Comparison of ENCODE assay signal across 8 cellular contexts in genomic region chr4:337143-337931, GRCh38. TPM values are rescaled to one million over a fixed set of nuclear protein-coding genes. Genes with fewer than 3 reads are reported as not detected.
A peak's percentile ranks its signal among the peaks of the same experiment; 100 is the strongest.
DNase-seq lines count a peak whose midpoint lies in the region; ATAC-seq, FAIRE-seq and TF ChIP-seq lines count a peak whose summit lies in the region.

Gene ZNF141 (plus strand): TSS chr4:337814. CDS start chr4:337984, 170 bp downstream.

- H3K36me3 Mint-ChIP-seq in Calu3 (ENCODE audit: insufficient read depth, unreplicated experiment): peaks cover 35% of the 10 kb centered on the region
- H3K36me3 Mint-ChIP-seq in activated T-helper 17 cell treated with anti-CD3 and anti-CD28 coated beads, Interleukin-2, amount 50 U/mL, for 72 hours (ENCODE audit: low read depth): peaks cover 55% of the 10 kb centered on the region
- H3K36me3 Mint-ChIP-seq in naive thymus-derived CD4-positive, alpha-beta T cell: peaks cover 16 to 55% (median 52%) of the 10 kb centered on the region in 5 donors
- H3K36me3 Mint-ChIP-seq in stimulated activated memory B cell treated with anti-CD40 and anti-IgM and Interleukin-4, amounts not matched to agents 10 μg/mL and 1 μg/mL and 100 μg/mL, for 72 hours: peaks cover 57% of the 10 kb centered on the region

- H3K4me1 Mint-ChIP-seq in Calu3 (ENCODE audit: low read depth, unreplicated experiment): peaks cover 15% of the 10 kb centered on the region
- H3K4me1 Mint-ChIP-seq in activated T-helper 17 cell treated with anti-CD3 and anti-CD28 coated beads, Interleukin-2, amount 50 U/mL, for 72 hours: peaks cover 19% of the 10 kb centered on the region
- H3K4me1 Mint-ChIP-seq in naive thymus-derived CD4-positive, alpha-beta T cell: peaks cover 11 to 46% (median 41%) of the 10 kb centered on the region in 7 donors
- H3K4me1 Mint-ChIP-seq in stimulated activated memory B cell treated with anti-CD40 and anti-IgM and Interleukin-4, amounts not matched to agents 10 μg/mL and 1 μg/mL and 100 μg/mL, for 72 hours: peaks cover 35% of the 10 kb centered on the region

- intact Hi-C loops in Calu3 (cut with micrococcal nuclease; ENCODE audit: unreplicated experiment): no loop called here
- intact Hi-C loops in naive thymus-derived CD4-positive, alpha-beta T cell (cut with micrococcal nuclease): loop anchor here (1.0 to 5.0 kb wide), 11 partner anchors 35 to 649 kb away; partner anchors contain the start of genes ATP5ME (in 2 of the 2), MYL5 (in 2 of the 2), PIGG (in 2 of the 2) and ZNF718 (in 2 of the 2)

- CTCF ChIA-PET in Calu3 (lab: Charles Lee): interaction anchor here (0.6 kb wide), 1 partner anchor 213 kb away, joined by 7 read pairs; no protein-coding TSS in a partner anchor
- CTCF ChIA-PET in naive thymus-derived CD4-positive, alpha-beta T cell (lab: Charles Lee): no interaction called here

- H3K36me3 ChIP-seq in naive thymus-derived CD4-positive, alpha-beta T cell (ENCODE audit: control insufficient read depth in 2 of 3, insufficient read depth in 3 of 3, low read length in 3 of 3): peaks cover 0 to 25% (median 6%) of the 10 kb centered on the region in 3 experiments

- BruUV-seq in Calu3 (replicated peaks; lab: Mats Ljungman, UMichigan): no TSS peak

- H3K4me3 Mint-ChIP-seq in Calu3 (ENCODE audit: low read depth, unreplicated experiment): peak within 1 kb of the TSS; percentile 96
- peak within 1 kb of the TSS; percentile 98 for H3K4me3 Mint-ChIP-seq in activated T-helper 17 cell treated with anti-CD3 and anti-CD28 coated beads, Interleukin-2, amount 50 U/mL, for 72 hours
- H3K4me3 Mint-ChIP-seq in naive thymus-derived CD4-positive, alpha-beta T cell: peak within 1 kb of the TSS; percentile 93 to 100 (median 99)
- H3K4me3 Mint-ChIP-seq in stimulated activated memory B cell treated with anti-CD40 and anti-IgM and Interleukin-4, amounts not matched to agents 10 μg/mL and 1 μg/mL and 100 μg/mL, for 72 hours: peak within 1 kb of the TSS; percentile 100

- peak within 1 kb of the TSS; percentile 85 for H3K27ac ChIP-seq in naive thymus-derived CD4-positive, alpha-beta T cell (ENCODE audit: low read depth, low read length)

- H3K9me3 ChIP-seq in naive thymus-derived CD4-positive, alpha-beta T cell (ENCODE audit: control insufficient read depth in 2 of 3, low read length in 3 of 3): peaks cover 0 to 34% (median 16%) of the 10 kb centered on the region in 3 experiments

- H3K4me3 ChIP-seq in naive thymus-derived CD4-positive, alpha-beta T cell (ENCODE audit: low read length): peak within 1 kb of the TSS; percentile 91

- no peak for TF ChIP-seq CTCF in Calu3 (IDR thresholded peaks at IDR 0.05; ENCODE audit: unreplicated experiment)

- ATAC-seq in GM21367 (IDR thresholded peaks at IDR 0.05; ENCODE audit: unreplicated experiment): peak; percentile 95
- ATAC-seq in activated T-helper 17 cell treated with anti-CD3 and anti-CD28 coated beads, Interleukin-2, amount 50 U/mL, for 72 hours (replicated peaks): peak; percentile 96
- peak; percentile 93 for ATAC-seq in naive thymus-derived CD4-positive, alpha-beta T cell
- peak; percentile 98 for ATAC-seq in stimulated activated memory B cell treated with anti-CD40 and anti-IgM and Interleukin-4, amounts not matched to agents 10 μg/mL and 1 μg/mL and 100 μg/mL, for 72 hours

- DNase-seq in Calu3: peak; percentile 87
- DNase-seq in HuH-7 (ENCODE audit: low spot score): peak; percentile 94
- DNase-seq in RCC 7860 (ENCODE audit: low spot score): peak; percentile 91
- DNase-seq in fibroblast of gingiva (ENCODE audit: low read depth): peak; percentile 99
- DNase-seq in naive thymus-derived CD4-positive, alpha-beta T cell: peak; percentile 74 to 95 (median 93)

- no peaks in the 10 kb centered on the region for H3K27me3 ChIP-seq in naive thymus-derived CD4-positive, alpha-beta T cell (ENCODE audit: control insufficient read depth in 2 of 2, insufficient read depth in 2 of 2, low read length in 2 of 2)

- peaks cover 8% of the 10 kb centered on the region for H3K9me3 Mint-ChIP-seq in Calu3 (ENCODE audit: low read depth, unreplicated experiment)
- H3K9me3 Mint-ChIP-seq in activated T-helper 17 cell treated with anti-CD3 and anti-CD28 coated beads, Interleukin-2, amount 50 U/mL, for 72 hours: peaks cover 14% of the 10 kb centered on the region
- H3K9me3 Mint-ChIP-seq in naive thymus-derived CD4-positive, alpha-beta T cell: peaks cover 9 to 74% (median 38%) of the 10 kb centered on the region in 11 donors
- peaks cover 23% of the 10 kb centered on the region for H3K9me3 Mint-ChIP-seq in stimulated activated memory B cell treated with anti-CD40 and anti-IgM and Interleukin-4, amounts not matched to agents 10 μg/mL and 1 μg/mL and 100 μg/mL, for 72 hours

- H3K27me3 Mint-ChIP-seq in Calu3 (ENCODE audit: unreplicated experiment): no peaks in the 10 kb centered on the region
- H3K27me3 Mint-ChIP-seq in activated T-helper 17 cell treated with anti-CD3 and anti-CD28 coated beads, Interleukin-2, amount 50 U/mL, for 72 hours: no peaks in the 10 kb centered on the region
- peaks cover 0 to 6% (median 0%) of the 10 kb centered on the region in 5 donors for H3K27me3 Mint-ChIP-seq in naive thymus-derived CD4-positive, alpha-beta T cell
- no peaks in the 10 kb centered on the region for H3K27me3 Mint-ChIP-seq in stimulated activated memory B cell treated with anti-CD40 and anti-IgM and Interleukin-4, amounts not matched to agents 10 μg/mL and 1 μg/mL and 100 μg/mL, for 72 hours

- FAIRE-seq in RCC 7860 (lab: Jason Lieb, UNC): peak; percentile 88

- peaks cover 9 to 10% of the 10 kb centered on the region in 2 donors for H3K4me1 ChIP-seq in naive thymus-derived CD4-positive, alpha-beta T cell (ENCODE audit: control insufficient read depth in 2 of 2, insufficient read depth in 2 of 2, low read length in 2 of 2)

- peak within 1 kb of the TSS; percentile 77 for H3K27ac Mint-ChIP-seq in Calu3 (ENCODE audit: unreplicated experiment)
- H3K27ac Mint-ChIP-seq in activated T-helper 17 cell treated with anti-CD3 and anti-CD28 coated beads, Interleukin-2, amount 50 U/mL, for 72 hours: peak within 1 kb of the TSS; percentile 99
- peak within 1 kb of the TSS; percentile 95 to 100 (median 99) for H3K27ac Mint-ChIP-seq in naive thymus-derived CD4-positive, alpha-beta T cell
- peak within 1 kb of the TSS; percentile 99 for H3K27ac Mint-ChIP-seq in stimulated activated memory B cell treated with anti-CD40 and anti-IgM and Interleukin-4, amounts not matched to agents 10 μg/mL and 1 μg/mL and 100 μg/mL, for 72 hours

- POLR2A ChIA-PET in naive thymus-derived CD4-positive, alpha-beta T cell (lab: Charles Lee): interaction anchor here (0.7 to 3.2 kb wide), 9 partner anchors 29 to 334 kb away, joined by 3 to 24 read pairs (median 4); partner anchors contain the start of gene ZNF718

RNA-seq across cellular contexts. Expression of gene ZNF141, which starts in this region (rescaled TPM):
- 18.0 and 18.1 TPM in 2 replicates for total RNA-seq in Calu3 (2022)
- total RNA-seq in activated T-helper 17 cell treated with anti-CD3 and anti-CD28 coated beads, Interleukin-2, amount 50 U/mL, for 72 hours: 10 to 100 TPM; 17.3 to 35.8 TPM
- total RNA-seq in naive thymus-derived CD4-positive, alpha-beta T cell: 10 to 100 TPM; 19.7 to 76.1 (median 29.0) TPM
- 10 to 100 TPM; 10.7 to 17.7 TPM for polyA plus RNA-seq in naive thymus-derived CD4-positive, alpha-beta T cell

Comparison
In these comparisons a context has a peak if more than half of its experiments do, and no peak if none do; other contexts are left out.
1. Peak in every context shown above with its lines: DNase-seq, ATAC-seq, H3K4me3 ChIP-seq and H3K27ac ChIP-seq.